ENCODE assay signal across 11 cellular contexts in the genomic region with DNA sequence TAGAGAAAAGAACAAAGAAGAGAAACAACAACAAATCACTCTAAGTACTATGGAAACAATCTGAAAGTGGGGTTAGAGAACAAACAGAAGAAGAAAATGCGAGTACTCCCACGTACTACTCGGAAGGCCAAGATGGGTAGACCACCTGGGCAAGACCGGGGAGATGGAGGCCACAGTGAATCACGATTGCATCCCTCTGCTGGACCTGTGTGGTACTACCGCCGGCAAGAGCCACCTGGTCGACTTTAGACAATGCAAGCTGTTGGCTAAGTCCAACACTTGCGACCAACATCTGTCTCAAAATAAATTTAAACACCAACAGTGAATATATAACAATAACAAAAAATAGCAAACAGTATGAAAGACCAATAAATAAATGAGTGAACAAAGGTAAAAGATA. TPM values are rescaled to one million over a fixed set of nuclear protein-coding genes. Genes with fewer than 3 reads are reported as not detected.
DNase-seq lines count a peak whose midpoint lies in the region; ATAC-seq and TF ChIP-seq lines count a peak whose summit lies in the region.
"Had no signal": no experiment of that assay in that cellular context is flagged by ENCODE, and none has a peak within 500 bp of the region (broad histone marks: within the 10 kb centered on the region; RNA-seq: fewer than 3 reads in every experiment).

No MANE protein-coding gene starts in this region.

- no peak overlapping the region for H3K27ac ChIP-seq in HEK293 (ENCODE audit: extremely low read depth, low read depth, low read length)

- H3K9me3 ChIP-seq in HEK293 (ENCODE audit: control insufficient read depth, insufficient read depth, low read depth, low read length): no peaks in the 10 kb centered on the region

- no peak overlapping the region for H3K4me3 ChIP-seq in HEK293 (ENCODE audit: low read depth, low read length)

- H3K27me3 Mint-ChIP-seq in activated CD8-positive, alpha-beta T cell treated with anti-CD3 and anti-CD28 coated beads, Interleukin-2, amount 10 ng/mL, durations not matched to agents 7 days and 5 days (ENCODE audit: low read depth): no peaks in the 10 kb centered on the region
- peaks cover 3% of the 10 kb centered on the region for H3K27me3 Mint-ChIP-seq in nephron progenitor cell (ENCODE audit: low read depth, poor library complexity)

- H3K9me3 Mint-ChIP-seq in activated CD8-positive, alpha-beta T cell treated with anti-CD3 and anti-CD28 coated beads, Interleukin-2, amount 10 ng/mL, durations not matched to agents 7 days and 5 days (ENCODE audit: insufficient read depth): peaks cover 52% of the 10 kb centered on the region
- H3K9me3 Mint-ChIP-seq in nephron progenitor cell: peaks cover 95% of the 10 kb centered on the region

- no peak for ATAC-seq in activated CD4-positive, CD25-positive, alpha-beta regulatory T cell treated with anti-CD3 and anti-CD28 coated beads, Interleukin-2, amount 50 U/mL, for 24 hours
- ATAC-seq in activated CD8-positive, alpha-beta T cell treated with anti-CD3 and anti-CD28 coated beads, Interleukin-2, amount 10 ng/mL, durations not matched to agents 7 days and 5 days: no peak
- no peak for ATAC-seq in HG03097 (IDR thresholded peaks at IDR 0.05; ENCODE audit: low FRiP score, unreplicated experiment)
- ATAC-seq: sciatic nerve had no signal

- POLR2A ChIA-PET in HEK293 (lab: Yijun Ruan, JAX): no interaction called here
- POLR2A ChIA-PET in activated CD8-positive, alpha-beta T cell treated with anti-CD3 and anti-CD28 coated beads, Interleukin-2, amount 10 ng/mL, durations not matched to agents 7 days and 5 days (lab: Charles Lee): no interaction called here

- no peaks in the 10 kb centered on the region for H3K4me1 ChIP-seq in HEK293 (ENCODE audit: control insufficient read depth, insufficient read depth, low read length)

- no peak overlapping the region for H3K27ac Mint-ChIP-seq in activated CD8-positive, alpha-beta T cell treated with anti-CD3 and anti-CD28 coated beads, Interleukin-2, amount 10 ng/mL, durations not matched to agents 7 days and 5 days
- no peak overlapping the region for H3K27ac Mint-ChIP-seq in nephron progenitor cell
- H3K27ac Mint-ChIP-seq: CD4-positive, CD25-positive, alpha-beta regulatory T cell had no signal

- H3K4me3 Mint-ChIP-seq in activated CD8-positive, alpha-beta T cell treated with anti-CD3 and anti-CD28 coated beads, Interleukin-2, amount 10 ng/mL, durations not matched to agents 7 days and 5 days: no peak overlapping the region
- no peak overlapping the region for H3K4me3 Mint-ChIP-seq in nephron progenitor cell
- H3K4me3 Mint-ChIP-seq: CD4-positive, CD25-positive, alpha-beta regulatory T cell had no signal

- DNase-seq in activated CD4-positive, CD25-positive, alpha-beta regulatory T cell treated with anti-CD3 and anti-CD28 coated beads, Interleukin-2, amount 50 U/mL, for 72 hours: peak; percentile 33
- peak; percentile 26 for DNase-seq in activated CD8-positive, alpha-beta T cell treated with anti-CD3 and anti-CD28 coated beads, Interleukin-2, amount 10 ng/mL, durations not matched to agents 7 days and 5 days
- DNase-seq in nephron progenitor cell: peak; percentile 10
- DNase-seq in kidney tubule cell (ENCODE audit: low spot score): no peak
- no peak for DNase-seq in activated effector memory CD4-positive, alpha-beta T cell treated with Interleukin-2 at 50 U/mL for 16 hours
- DNase-seq: CD4-positive, CD25-positive, alpha-beta regulatory T cell; islet precursor cell had no signal

- CTCF ChIA-PET in HEK293 (lab: Yijun Ruan, JAX): interaction anchor here (0.7 to 1.0 kb wide), 6 partner anchors 9 to 1224 kb away, joined by 3 to 6 read pairs (median 4); no protein-coding TSS in a partner anchor
- CTCF ChIA-PET in activated CD8-positive, alpha-beta T cell treated with anti-CD3 and anti-CD28 coated beads, Interleukin-2, amount 10 ng/mL, durations not matched to agents 7 days and 5 days (lab: Charles Lee): interaction anchor here (1.3 kb wide), 1 partner anchor 167 kb away, joined by 3 read pairs; no protein-coding TSS in a partner anchor

- TF ChIP-seq CTCF in HEK293 (tag by site-specific recombination; IDR thresholded peaks at IDR 0.05) (no peak), nephron progenitor cell (IDR thresholded peaks at IDR 0.05) (peak; percentile 18)

- no peaks in the 10 kb centered on the region for H3K36me3 ChIP-seq in HEK293 (ENCODE audit: control insufficient read depth in 2 of 2, insufficient read depth in 1 of 2, low read length in 2 of 2)

- peaks cover 2% of the 10 kb centered on the region for H3K36me3 Mint-ChIP-seq in activated CD8-positive, alpha-beta T cell treated with anti-CD3 and anti-CD28 coated beads, Interleukin-2, amount 10 ng/mL, durations not matched to agents 7 days and 5 days (ENCODE audit: low read depth)
- H3K36me3 Mint-ChIP-seq in nephron progenitor cell (ENCODE audit: low read depth): peaks cover 14% of the 10 kb centered on the region
- H3K36me3 Mint-ChIP-seq: CD4-positive, CD25-positive, alpha-beta regulatory T cell had no signal

- H3K4me1 Mint-ChIP-seq in activated CD8-positive, alpha-beta T cell treated with anti-CD3 and anti-CD28 coated beads, Interleukin-2, amount 10 ng/mL, durations not matched to agents 7 days and 5 days (ENCODE audit: low read depth): no peaks in the 10 kb centered on the region
- H3K4me1 Mint-ChIP-seq in nephron progenitor cell: no peaks in the 10 kb centered on the region
- H3K4me1 Mint-ChIP-seq: CD4-positive, CD25-positive, alpha-beta regulatory T cell had no signal

TF ChIP-seq in HEK293, 187 proteins besides CTCF, POLR2A, EP300 and RAD21:
- TF ChIP-seq ZBTB20 (tag by site-specific recombination; IDR thresholded peaks at IDR 0.05): no peak
- TF ChIP-seq ZNF654 (tag by site-specific recombination; IDR thresholded peaks at IDR 0.05; ENCODE audit: low read depth): 0 out of 2 replicates have a peak, but pooled peaks have one; percentile 4

RNA-seq across cellular contexts. Expression of gene ZNF91, which starts 45.5 kb away (rescaled TPM):
- 10 to 100 TPM; 32.0 to 35.8 TPM for total RNA-seq in activated CD8-positive, alpha-beta T cell treated with anti-CD3 and anti-CD28 coated beads, Interleukin-2, amount 10 ng/mL, durations not matched to agents 7 days and 5 days

Comparison
In these comparisons a context has a peak if more than half of its experiments do, and no peak if none do; other contexts are left out.
1. DNase-seq: peak in activated CD4-positive, CD25-positive, alpha-beta regulatory T cell treated with anti-CD3 and anti-CD28 coated beads, Interleukin-2, amount 50 U/mL, for 72 hours (single experiment), activated CD8-positive, alpha-beta T cell treated with anti-CD3 and anti-CD28 coated beads, Interleukin-2, amount 10 ng/mL, durations not matched to agents 7 days and 5 days (single experiment) and nephron progenitor cell (single experiment); none in kidney tubule cell (single experiment) and activated effector memory CD4-positive, alpha-beta T cell treated with Interleukin-2 at 50 U/mL for 16 hours (single experiment).